16 cellular contexts compared by ENCODE assay signal in the genomic region with DNA sequence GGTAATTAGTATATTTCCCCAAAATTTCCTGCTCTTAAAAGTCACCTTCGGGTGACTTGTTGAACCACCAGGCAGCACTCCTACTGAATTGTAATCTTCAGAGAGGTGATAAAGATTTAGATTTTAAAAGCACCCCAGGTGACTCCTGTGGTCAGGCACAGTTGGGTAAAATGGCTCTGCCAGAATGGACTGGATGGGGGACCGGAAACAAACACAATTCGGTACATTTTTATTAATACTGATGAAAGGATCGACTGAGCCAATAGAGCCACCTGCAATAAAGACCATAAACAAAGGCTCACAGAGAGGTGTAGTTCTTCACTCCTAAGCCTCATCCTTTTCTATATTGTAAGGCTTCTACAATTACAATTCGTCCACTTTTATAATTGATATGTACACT. TPM values are rescaled to one million over a fixed set of nuclear protein-coding genes. Genes with fewer than 3 reads are reported as not detected.
DNase-seq lines count a peak whose midpoint lies in the region; ATAC-seq and TF ChIP-seq lines count a peak whose summit lies in the region.
"Had no signal": no experiment of that assay in that cellular context is flagged by ENCODE, and none has a peak within 500 bp of the region (broad histone marks: within the 10 kb centered on the region; RNA-seq: fewer than 3 reads in every experiment).

No MANE protein-coding gene starts in this region.

- H4K20me1 ChIP-seq in HCT116 (ENCODE audit: insufficient read depth) (no peaks in the 10 kb centered on the region), fibroblast of lung (ENCODE audit: control insufficient read depth, extremely low read depth, insufficient read depth, low read length) (no peaks in the 10 kb centered on the region)

- H2AFZ ChIP-seq in HCT116 (ENCODE audit: low read depth, low read length, poor library complexity, severe bottlenecking), result no peak overlapping the region
- no peak overlapping the region for H2AFZ ChIP-seq in fibroblast of lung (ENCODE audit: low read length)

- no peaks in the 10 kb centered on the region for H3K9me2 ChIP-seq in HCT116 (ENCODE audit: insufficient read depth)

- H3K27ac Mint-ChIP-seq in activated CD4-positive, alpha-beta memory T cell treated with anti-CD3 and anti-CD28 coated beads for 36 hours, result peak overlapping the region; percentile 86
- H3K27ac Mint-ChIP-seq: CD4-positive, alpha-beta T cell had no signal

- TF ChIP-seq POLR2A in HCT116 (IDR thresholded peaks at IDR 0.05; ENCODE audit: borderline replicate concordance, extremely low read depth, insufficient read depth, insufficient read length), result no peak

- POLR2A ChIA-PET in HCT116 (lab: Charles Lee), result interaction anchor here (0.7 kb wide), 1 partner anchor 13 kb away, joined by 3 read pairs; no protein-coding TSS in a partner anchor
- POLR2A ChIA-PET in activated CD4-positive, alpha-beta memory T cell treated with anti-CD3 and anti-CD28 coated beads for 36 hours (lab: Charles Lee), result no interaction called here

- DNase-seq in NCI-H2081 (lab: John Stamatoyannopoulos, UW) (peak; percentile 44 to 66), NCI-H2081 treated with DMSO at 0.1 percent for 48 hours (lab: John Stamatoyannopoulos, UW) (no peak), HCT116 (ENCODE audit: low read depth, low spot score) (no peak), fibroblast of lung (ENCODE audit: low read depth in 2 of 2) (no peak), WERI-Rb-1 (no peak), NCI-H2029 treated with DMSO at 0.1 percent for 48 hours (lab: John Stamatoyannopoulos, UW) (no peak)
- no peak for DNase-seq in activated CD4-positive, alpha-beta memory T cell treated with anti-CD3 and anti-CD28 coated beads for 36 hours
- DNase-seq: CD4-positive, alpha-beta T cell; DND-41; GOT3; NCI-H1105 had no signal

- H3K4me3 ChIP-seq in HCT116 (replicated peaks in 1 of 2; ENCODE audit: low read depth in 1 of 2, low read length in 2 of 2) (peak overlapping the region in 1 of 2 experiments; percentile 32; a peak in 2 of 4 replicates), fibroblast of lung (replicated peaks in 1 of 4; ENCODE audit: control extremely low read depth in 1 of 4, insufficient read depth in 1 of 4, low read depth in 3 of 4, low read length in 4 of 4) (no peak overlapping the region), WERI-Rb-1 (ENCODE audit: low read depth, low read length) (no peak overlapping the region)
- H3K4me3 ChIP-seq: thoracic aorta had no signal

- H3K4me2 ChIP-seq in HCT116 (ENCODE audit: low read length), result peak overlapping the region; percentile 70
- no peak overlapping the region for H3K4me2 ChIP-seq in fibroblast of lung (ENCODE audit: extremely low read depth, insufficient read depth, low read length)

- no peaks in the 10 kb centered on the region for H3K36me3 ChIP-seq in HCT116 (ENCODE audit: control insufficient read depth in 1 of 2, insufficient read depth in 2 of 2, low read length in 2 of 2)
- no peaks in the 10 kb centered on the region for H3K36me3 ChIP-seq in fibroblast of lung (ENCODE audit: control insufficient read depth, insufficient read depth, low read length)
- H3K36me3 ChIP-seq in WERI-Rb-1, result peaks cover 18% of the 10 kb centered on the region
- H3K36me3 ChIP-seq: thoracic aorta had no signal

- intact Hi-C loops in HCT116 (cut with micrococcal nuclease), result no loop called here
- intact Hi-C loops in activated CD4-positive, alpha-beta memory T cell treated with anti-CD3 and anti-CD28 coated beads for 36 hours (cut with micrococcal nuclease), result loop anchor here (2.0 kb wide), 1 partner anchor 17 kb away; no protein-coding TSS in a partner anchor

- peaks cover 61% of the 10 kb centered on the region for H3K4me1 Mint-ChIP-seq in activated CD4-positive, alpha-beta memory T cell treated with anti-CD3 and anti-CD28 coated beads for 36 hours (ENCODE audit: low read depth)

- RAD21 ChIA-PET in HCT116 (lab: Charles Lee; ENCODE audit: low non-redundant PET in 1 of 2, low total read pairs in 2 of 2, uncharacterized antibody in 2 of 2, unreplicated experiment in 2 of 2), result interaction anchor here in 1 of 2 experiments (1.1 kb wide), 1 partner anchor 17 kb away, joined by 4 read pairs; no protein-coding TSS in a partner anchor

- H3K9me3 Mint-ChIP-seq in activated CD4-positive, alpha-beta memory T cell treated with anti-CD3 and anti-CD28 coated beads for 36 hours, result no peaks in the 10 kb centered on the region
- H3K9me3 Mint-ChIP-seq: CD4-positive, alpha-beta T cell; natural killer cell treated with Interleukin-12 subunit alpha and Interleukin-12 subunit beta and Interleukin-15 and Interleukin-18, amount 100 ng/mL, for 72 hours had no signal

- H3K79me2 ChIP-seq in HCT116 (ENCODE audit: insufficient read depth, low read length) (no peaks in the 10 kb centered on the region), fibroblast of lung (ENCODE audit: control insufficient read depth, insufficient read depth, low read length) (no peaks in the 10 kb centered on the region)

- TF ChIP-seq RAD21 in HCT116 (IDR thresholded peaks at IDR 0.05; ENCODE audit: low read depth), result no peak

- H3K4me3 Mint-ChIP-seq in activated CD4-positive, alpha-beta memory T cell treated with anti-CD3 and anti-CD28 coated beads for 36 hours, result no peak overlapping the region
- H3K4me3 Mint-ChIP-seq: CD4-positive, alpha-beta T cell had no signal

- no peaks in the 10 kb centered on the region for H3K27me3 Mint-ChIP-seq in activated CD4-positive, alpha-beta memory T cell treated with anti-CD3 and anti-CD28 coated beads for 36 hours
- H3K27me3 Mint-ChIP-seq: CD4-positive, alpha-beta T cell; natural killer cell treated with Interleukin-12 subunit alpha and Interleukin-12 subunit beta and Interleukin-15 and Interleukin-18, amount 100 ng/mL, for 72 hours had no signal

- H3K27me3 ChIP-seq in HCT116 (ENCODE audit: insufficient read depth, low read length) (no peaks in the 10 kb centered on the region), fibroblast of lung (ENCODE audit: control insufficient read depth, insufficient read depth, low read length) (no peaks in the 10 kb centered on the region), WERI-Rb-1 (ENCODE audit: insufficient read depth, low read depth, severe bottlenecking) (no peaks in the 10 kb centered on the region)

- peak; percentile 6 for ATAC-seq in HCT116
- ATAC-seq in HG02642 (IDR thresholded peaks at IDR 0.05; ENCODE audit: poor library complexity, unreplicated experiment), result no peak

- H3K4me1 ChIP-seq in HCT116 (ENCODE audit: control insufficient read depth in 1 of 2, insufficient read depth in 2 of 2, low read length in 2 of 2) (peaks cover 71 to 94% of the 10 kb centered on the region in 2 experiments), fibroblast of lung (ENCODE audit: control insufficient read depth, extremely low read depth, insufficient read depth, low read length) (peaks cover 54% of the 10 kb centered on the region)

- H3K9ac ChIP-seq in HCT116 (ENCODE audit: low read length) (peak overlapping the region; percentile 59), fibroblast of lung (ENCODE audit: insufficient read depth, low read length) (no peak overlapping the region)

- TF ChIP-seq CTCF in HCT116 (IDR thresholded peaks at IDR 0.05 in 2 of 3, conservative IDR thresholded peaks at IDR 0.05 in 1 of 3; ENCODE audit: borderline replicate concordance in 1 of 3, insufficient read depth in 1 of 3, low read depth in 2 of 3, low read length in 2 of 3), result no peak
- TF ChIP-seq CTCF in fibroblast of lung (conservative IDR thresholded peaks at IDR 0.05 in 1 of 2, IDR thresholded peaks at IDR 0.05 in 1 of 2; ENCODE audit: low read depth in 1 of 2, low read length in 2 of 2), result no peak
- no peak for TF ChIP-seq CTCF in WERI-Rb-1 (IDR thresholded peaks at IDR 0.05; ENCODE audit: low read depth, low read length)

- BruUV-seq in HCT116 (replicated peaks; lab: Mats Ljungman, UMichigan), result TSS peak; percentile 90

- CTCF ChIA-PET in HCT116 (lab: Charles Lee), result interaction anchor here (2.3 kb wide), 1 partner anchor 8 kb away, joined by 9 read pairs; no protein-coding TSS in a partner anchor
- CTCF ChIA-PET in activated CD4-positive, alpha-beta memory T cell treated with anti-CD3 and anti-CD28 coated beads for 36 hours (lab: Charles Lee), result interaction anchor here (0.9 to 4.6 kb wide), 4 partner anchors 8 to 136 kb away, joined by 3 to 32 read pairs (median 6); no protein-coding TSS in a partner anchor

- H3K27ac ChIP-seq in HCT116 (ENCODE audit: low read depth, low read length) (peak overlapping the region; percentile 97), fibroblast of lung (ENCODE audit: insufficient read depth, low read length) (peak overlapping the region; percentile 41), WERI-Rb-1 (no peak overlapping the region)
- H3K27ac ChIP-seq: 22Rv1, thoracic aorta had no signal

- H3K36me3 Mint-ChIP-seq in activated CD4-positive, alpha-beta memory T cell treated with anti-CD3 and anti-CD28 coated beads for 36 hours, result peaks cover 5% of the 10 kb centered on the region

- no peaks in the 10 kb centered on the region for H3K9me3 ChIP-seq in HCT116 (ENCODE audit: control insufficient read depth in 1 of 2, insufficient read depth in 1 of 2, low read depth in 1 of 2, low read length in 2 of 2)
- no peaks in the 10 kb centered on the region for H3K9me3 ChIP-seq in fibroblast of lung (ENCODE audit: control insufficient read depth, insufficient read depth, low read depth, low read length)
- no peaks in the 10 kb centered on the region for H3K9me3 ChIP-seq in WERI-Rb-1 (ENCODE audit: severe bottlenecking)
- H3K9me3 ChIP-seq: thoracic aorta had no signal

RNA-seq across cellular contexts. Expression of a gene that starts 19.6 kb away (rescaled TPM):
- total RNA-seq in HCT116 (2021; ENCODE audit: unreplicated experiment), result not detected
- polyA plus RNA-seq in HCT116 (2012), result not detected in 2 replicates
- total RNA-seq in activated CD4-positive, alpha-beta memory T cell treated with anti-CD3 and anti-CD28 coated beads for 36 hours, result not detected
- not detected in 2 replicates for total RNA-seq in fibroblast of lung
- 0.02 TPM in 1 of 2 replicates, not detected in the other for polyA plus RNA-seq in fibroblast of lung
- polyA plus RNA-seq in fibroblast of lung (2012), result not detected in 2 replicates
- not detected in 2 replicates for polyA minus RNA-seq in fibroblast of lung (ENCODE audit: low replicate concordance)
- total RNA-seq: CD4-positive, alpha-beta T cell; thoracic aorta had no signal
- polyA plus RNA-seq: liver had no signal

RNA-seq across cellular contexts. Expression of a gene that starts 27.2 kb away (rescaled TPM):
- total RNA-seq in HCT116 (2021; ENCODE audit: unreplicated experiment) (209 TPM), fibroblast of lung (111 and 117 TPM in 2 replicates)
- 265 and 299 TPM in 2 replicates for polyA plus RNA-seq in HCT116 (2012)
- 100 to 1,000 TPM; 115 to 120 TPM for total RNA-seq in activated CD4-positive, alpha-beta memory T cell treated with anti-CD3 and anti-CD28 coated beads for 36 hours
- 156 and 187 TPM in 2 replicates for polyA plus RNA-seq in fibroblast of lung
- 192 and 254 TPM in 2 replicates for polyA plus RNA-seq in fibroblast of lung (2012)
- 322 and 439 TPM in 2 replicates for polyA minus RNA-seq in fibroblast of lung (ENCODE audit: low replicate concordance)

RNA-seq across cellular contexts. Expression of a gene that starts 33.9 kb away (rescaled TPM):
- total RNA-seq in HCT116 (2021; ENCODE audit: unreplicated experiment) (59.6 TPM), fibroblast of lung (24.4 and 30.1 TPM in 2 replicates)
- 57.1 and 60.2 TPM in 2 replicates for polyA plus RNA-seq in HCT116 (2012)
- 10 to 100 TPM; 35.0 to 38.1 TPM for total RNA-seq in activated CD4-positive, alpha-beta memory T cell treated with anti-CD3 and anti-CD28 coated beads for 36 hours
- polyA plus RNA-seq in fibroblast of lung, result 40.4 and 44.1 TPM in 2 replicates
- polyA plus RNA-seq in fibroblast of lung (2012), result 130 and 146 TPM in 2 replicates
- 123 and 159 TPM in 2 replicates for polyA minus RNA-seq in fibroblast of lung (ENCODE audit: low replicate concordance)

Comparison
In these comparisons a context has a peak if more than half of its experiments do, and no peak if none do; other contexts are left out.
1. DNase-seq: peak in NCI-H2081 (2 of 2); none in NCI-H2081 treated with DMSO at 0.1 percent for 48 hours (single experiment), HCT116 (single experiment), activated CD4-positive, alpha-beta memory T cell treated with anti-CD3 and anti-CD28 coated beads for 36 hours (single experiment), fibroblast of lung (0 of 2), WERI-Rb-1 (single experiment) and NCI-H2029 treated with DMSO at 0.1 percent for 48 hours (single experiment).